ENCODE assay signal across 24 cellular contexts in the genomic region with DNA sequence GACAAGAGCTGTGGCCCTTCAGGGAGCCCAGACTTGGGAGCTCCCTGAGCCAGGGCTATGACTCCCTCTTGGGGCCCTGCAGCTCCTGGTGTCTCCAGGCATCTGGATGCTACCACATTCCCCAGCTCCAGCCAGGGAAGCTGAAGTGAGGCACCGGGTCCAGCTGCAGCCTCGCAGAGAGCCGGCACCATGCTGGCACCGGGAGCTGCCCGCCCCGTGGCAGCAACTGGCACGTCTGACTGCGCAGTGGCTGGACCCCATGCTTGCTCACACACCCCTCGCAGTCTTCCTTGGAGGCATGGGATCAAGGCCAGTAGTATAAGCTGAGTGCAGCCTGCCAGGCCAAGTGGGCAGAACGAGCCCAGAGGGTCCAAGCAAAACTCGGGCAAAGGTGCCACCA. TPM values are rescaled to one million over a fixed set of nuclear protein-coding genes. Genes with fewer than 3 reads are reported as not detected.
DNase-seq lines count a peak whose midpoint lies in the region; TF ChIP-seq lines count a peak whose summit lies in the region.
"Had no signal": no experiment of that assay in that cellular context is flagged by ENCODE, and none has a peak within 500 bp of the region (broad histone marks: within the 10 kb centered on the region; RNA-seq: fewer than 3 reads in every experiment).

No MANE protein-coding gene starts in this region.

- H3K4me2 ChIP-seq in neuronal stem cell (ENCODE audit: insufficient read depth, low read length, poor library complexity, severe bottlenecking) = no peak overlapping the region
- H3K4me2 ChIP-seq: A549; BLaER1 treated with 17β-estradiol and CSF1 and Interleukin-3, amounts not matched to agents 10 nM and 100 nM had no signal

- H3K4me3 ChIP-seq in right atrium auricular region (no peak overlapping the region), neuronal stem cell (ENCODE audit: low read length in 2 of 2) (no peak overlapping the region)
- H3K4me3 ChIP-seq: A549; BLaER1 treated with 17β-estradiol and CSF1 and Interleukin-3, amounts not matched to agents 10 nM and 100 nM; GM12878; HAP-1 had no signal

- H3K27me3 Mint-ChIP-seq in endothelial cell (ENCODE audit: unreplicated experiment) = peaks cover 5% of the 10 kb centered on the region

- no peak overlapping the region for H2BK120ac ChIP-seq in neuronal stem cell (ENCODE audit: low read depth, low read length)

- no peak overlapping the region for H2BK15ac ChIP-seq in neuronal stem cell (ENCODE audit: low read length)

- no peak overlapping the region for H3K18ac ChIP-seq in neuronal stem cell (ENCODE audit: low read length)

- no peak overlapping the region for H3K23ac ChIP-seq in neuronal stem cell (ENCODE audit: low read depth, low read length, poor library complexity)

- H3K4me1 ChIP-seq in right atrium auricular region = no peaks in the 10 kb centered on the region
- H3K4me1 ChIP-seq in neuronal stem cell (ENCODE audit: control insufficient read depth in 2 of 2, insufficient read depth in 1 of 2, low read depth in 1 of 2, low read length in 2 of 2) = peaks cover 8 to 10% of the 10 kb centered on the region in 2 donors
- H3K4me1 ChIP-seq: A549; BE2C; BLaER1 treated with 17β-estradiol and CSF1 and Interleukin-3, amounts not matched to agents 10 nM and 100 nM; HAP-1 had no signal

- no peak overlapping the region for H2BK5ac ChIP-seq in neuronal stem cell (ENCODE audit: low read length)

- no peaks in the 10 kb centered on the region for H3K4me1 Mint-ChIP-seq in endothelial cell (ENCODE audit: unreplicated experiment)

- no peaks in the 10 kb centered on the region for H3K9me3 ChIP-seq in right atrium auricular region
- peaks cover 5 to 12% of the 10 kb centered on the region in 2 donors for H3K9me3 ChIP-seq in neuronal stem cell (replicated peaks in 1 of 2; ENCODE audit: control insufficient read depth in 2 of 2, insufficient read depth in 1 of 2, low read depth in 1 of 2, low read length in 2 of 2)
- H3K9me3 ChIP-seq: A549, BE2C, HAP-1 had no signal

- H3K14ac ChIP-seq in neuronal stem cell (ENCODE audit: low read length) = no peak overlapping the region

- no peak overlapping the region for H2AFZ ChIP-seq in neuronal stem cell (ENCODE audit: low read length)

- H3K27ac ChIP-seq in right atrium auricular region (no peak overlapping the region), neuronal stem cell (replicated peaks; ENCODE audit: low read length) (no peak overlapping the region)
- H3K27ac ChIP-seq: BLaER1 treated with 17β-estradiol and CSF1 and Interleukin-3, amounts not matched to agents 10 nM and 100 nM had no signal

- H4K91ac ChIP-seq in neuronal stem cell (ENCODE audit: low read depth, low read length, poor library complexity) = no peak overlapping the region

- no CpG with 5 or more reads among the region's 11 CpGs for WGBS in neuronal stem cell (ENCODE audit: extremely low coverage in 2 of 2, insufficient read length in 2 of 2, insufficient replicate concordance in 1 of 2), 2 donors

- TF ChIP-seq CTCF in right atrium auricular region (IDR thresholded peaks at IDR 0.05) = no peak
- TF ChIP-seq CTCF in endothelial cell (IDR thresholded peaks at IDR 0.05; ENCODE audit: unreplicated experiment) = no peak

- H3K27ac Mint-ChIP-seq in endothelial cell (ENCODE audit: unreplicated experiment) = peak overlapping the region; percentile 73
- H3K27ac Mint-ChIP-seq: CD14-positive monocyte; CD4-positive, alpha-beta T cell; CD8-positive, alpha-beta memory T cell; HFFc6 had no signal

- H3K27me3 ChIP-seq in right atrium auricular region (no peaks in the 10 kb centered on the region), neuronal stem cell (ENCODE audit: control insufficient read depth in 3 of 3, insufficient read depth in 3 of 3, low read depth in 1 of 3, low read length in 3 of 3) (no peaks in the 10 kb centered on the region)

- H3K4ac ChIP-seq in neuronal stem cell (ENCODE audit: low read length) = no peak overlapping the region

- peak overlapping the region; percentile 53 for H2AK5ac ChIP-seq in neuronal stem cell (ENCODE audit: low read depth, low read length)

- no peak overlapping the region for H3K4me3 Mint-ChIP-seq in endothelial cell (ENCODE audit: unreplicated experiment)
- H3K4me3 Mint-ChIP-seq: CD14-positive monocyte; CD4-positive, alpha-beta T cell; CD8-positive, alpha-beta memory T cell; HFFc6 had no signal

- no peak overlapping the region for H4K8ac ChIP-seq in neuronal stem cell (ENCODE audit: low read depth, low read length)

- H3K36me3 ChIP-seq in right atrium auricular region (no peaks in the 10 kb centered on the region), neuronal stem cell (replicated peaks in 1 of 2; ENCODE audit: control insufficient read depth in 2 of 2, insufficient read depth in 2 of 2, low read length in 2 of 2) (peaks cover 0 to 2% of the 10 kb centered on the region in 2 donors)
- H3K36me3 ChIP-seq: BE2C, HAP-1 had no signal

- H3K9ac ChIP-seq in neuronal stem cell (ENCODE audit: low read depth, low read length, poor library complexity) = no peak overlapping the region
- H3K9ac ChIP-seq: BLaER1 treated with 17β-estradiol and CSF1 and Interleukin-3, amounts not matched to agents 10 nM and 100 nM had no signal

- no peak overlapping the region for H2BK12ac ChIP-seq in neuronal stem cell (ENCODE audit: low read length)

- H3K36me3 Mint-ChIP-seq in endothelial cell (ENCODE audit: low read depth, unreplicated experiment) = peaks cover 3% of the 10 kb centered on the region
- H3K36me3 Mint-ChIP-seq: CD14-positive monocyte had no signal

- intact Hi-C loops in cardiac septum (cut with DNase I) = loop anchor here (5.0 kb wide), 1 partner anchor 154 kb away; no protein-coding TSS in a partner anchor

- DNase-seq in right atrium auricular region (ENCODE audit: low spot score) (peak; percentile 43), cardiac septum (ENCODE audit: low spot score) (no peak), endothelial cell (ENCODE audit: low spot score) (no peak), neuronal stem cell (ENCODE audit: low spot score) (no peak), ureter (ENCODE audit: low spot score) (peak; percentile 32), NCI-H2081 (lab: John Stamatoyannopoulos, UW) (no peak), OCI-M1 (lab: John Stamatoyannopoulos, UW) (no peak)
- DNase-seq: 8988T; ACHN; AML-193; BE2C; CD4-positive, alpha-beta T cell; CD8-positive, alpha-beta memory T cell; DMS 273 treated with DMSO at 0.1 percent for 48 hours; DMS79; EL; GDM1; GOT3; HFFc6 had no signal

- H3K9me3 Mint-ChIP-seq in endothelial cell (ENCODE audit: unreplicated experiment) = no peaks in the 10 kb centered on the region
- H3K9me3 Mint-ChIP-seq: CD4-positive, alpha-beta T cell; HFFc6 had no signal

- peaks cover 1% of the 10 kb centered on the region for H3K79me1 ChIP-seq in neuronal stem cell (ENCODE audit: low read depth, low read length)

RNA-seq across cellular contexts. Expression of a gene that starts 7.4 kb away (rescaled TPM):
- total RNA-seq in right atrium auricular region (not detected), cardiac septum (not detected), endothelial cell (ENCODE audit: unreplicated experiment) (not detected), ureter (not detected)
- 0.61 TPM for polyA plus RNA-seq in neuronal stem cell (2013, experiment 1 of 2)
- 0.73 TPM for polyA plus RNA-seq in neuronal stem cell (2013, experiment 2 of 2)
- total RNA-seq: CD4-positive, alpha-beta T cell; CD8-positive, alpha-beta memory T cell; GM12878; HFFc6 had no signal
- polyA plus RNA-seq: CD14-positive monocyte; CD8-positive, alpha-beta memory T cell; GM12878 had no signal

RNA-seq across cellular contexts. Expression of a gene that starts 10.5 kb away (rescaled TPM):
- total RNA-seq in right atrium auricular region = not detected
- 0.59 TPM for total RNA-seq in cardiac septum
- total RNA-seq in endothelial cell (ENCODE audit: unreplicated experiment) = 0.54 TPM
- polyA plus RNA-seq in neuronal stem cell (2013, experiment 1 of 2) = not detected
- polyA plus RNA-seq in neuronal stem cell (2013, experiment 2 of 2) = 0.06 TPM
- not detected for total RNA-seq in ureter
- total RNA-seq: CD4-positive, alpha-beta T cell; CD8-positive, alpha-beta memory T cell; GM12878; HFFc6 had no signal
- polyA plus RNA-seq: A549; CD8-positive, alpha-beta memory T cell had no signal

RNA-seq across cellular contexts. Expression of a gene that starts 38.1 kb away (rescaled TPM):
- total RNA-seq in right atrium auricular region = 1 to 10 TPM; 5.3 to 7.8 TPM
- 10.4 TPM for total RNA-seq in cardiac septum
- total RNA-seq in endothelial cell (ENCODE audit: unreplicated experiment) = 9.5 TPM
- polyA plus RNA-seq in neuronal stem cell (2013, experiment 1 of 2) = 4.5 TPM
- 5.1 TPM for polyA plus RNA-seq in neuronal stem cell (2013, experiment 2 of 2)
- total RNA-seq in ureter = 28.8 TPM

RNA-seq across cellular contexts. Expression of a gene that starts 59.7 kb away (rescaled TPM):
- total RNA-seq in right atrium auricular region (1 to 10 TPM; 1.5 to 3.9 TPM), cardiac septum (5.9 TPM), endothelial cell (ENCODE audit: unreplicated experiment) (86.0 TPM), ureter (4.4 TPM)
- polyA plus RNA-seq in neuronal stem cell (2013, experiment 1 of 2) = 12.8 TPM
- 13.4 TPM for polyA plus RNA-seq in neuronal stem cell (2013, experiment 2 of 2)
- total RNA-seq: CD4-positive, alpha-beta T cell; CD8-positive, alpha-beta memory T cell had no signal
- polyA plus RNA-seq: CD14-positive monocyte; CD8-positive, alpha-beta memory T cell had no signal

Comparison
In these comparisons a context has a peak if more than half of its experiments do, and no peak if none do; other contexts are left out.
1. DNase-seq: peak in right atrium auricular region (single experiment) and ureter (single experiment); none in cardiac septum (single experiment), endothelial cell (single experiment), neuronal stem cell (single experiment), NCI-H2081 (0 of 2) and OCI-M1 (single experiment).